Comparison of ENCODE assay signal across 8 cellular contexts in genomic region chr6:2636672-2637071, GRCh38.
"Had no signal": no experiment of that assay in that cellular context is flagged by ENCODE, and none has a peak within 500 bp of the region (broad histone marks: within the 10 kb centered on the region; RNA-seq: fewer than 3 reads in every experiment).

No MANE protein-coding gene starts in this region.

- DNase-seq: GDM1, GF-D8 had no signal

- FAIRE-seq: G401.6, GM12878, GM12891, GM12892, GM18507, GM19239 had no signal

- ATAC-seq: GM12878 had no signal

- H3K4me3 ChIP-seq: GM12878 had no signal
